Comparison of ENCODE assay signal across 7 cellular contexts in genomic region chrX:129360175-129360574, GRCh38.
DNase-seq lines count a peak whose midpoint lies in the region; ATAC-seq, FAIRE-seq and TF ChIP-seq lines count a peak whose summit lies in the region.

No MANE protein-coding gene starts in this region.

- no peak for TF ChIP-seq POLR2A in adrenal gland (IDR thresholded peaks at IDR 0.05)

- TF ChIP-seq CTCF in Panc1 (IDR thresholded peaks at IDR 0.05) = peak; percentile 79
- peak; percentile 36 to 68 (median 58) for TF ChIP-seq CTCF in adrenal gland (IDR thresholded peaks at IDR 0.05)

- H3K27ac ChIP-seq in Panc1 (ENCODE audit: low read length) (no peak overlapping the region), adrenal gland (no peak overlapping the region)

- no TSS peak for BruUV-seq in Panc1 (replicated peaks; lab: Mats Ljungman, UMichigan)

- WGBS in adrenal gland, 4 donors = 22 to 40% (median 30%) methylated on average over 4 to 5 of the region's 5 CpGs

- FAIRE-seq in G401.6 (lab: Jason Lieb, UNC) = peak; percentile 84

- peak; percentile 42 for DNase-seq in Panc1 (ENCODE audit: low read depth, low spot score)
- DNase-seq in adrenal gland = peak; percentile 22 to 69 (median 49)
- DNase-seq in inferior parietal cortex (ENCODE audit: extremely low spot score) = peak; percentile 17
- peak; percentile 1 to 21 (median 7) for DNase-seq in stimulated activated CD4-positive, alpha-beta T cell treated with anti-CD3 and anti-CD28 coated beads, TNF-alpha, amount 100 ng/mL, for 48 hours (ENCODE audit: low read depth in 3 of 3)

- in situ Hi-C loops in Panc1 (cut with HindIII; ENCODE audit: low pct_unique_long_range_greater_than_20kb, low sequenced_read_pairs) = no loop called here

- intact Hi-C loops in Panc1 (cut with micrococcal nuclease; ENCODE audit: unreplicated experiment) = loop anchor here (1.0 to 5.0 kb wide), 2 partner anchors 42 to 553 kb away; no protein-coding TSS in a partner anchor
- intact Hi-C loops in adrenal gland (cut with DNase I) = no loop called here

- ATAC-seq in GM21381 (IDR thresholded peaks at IDR 0.05; ENCODE audit: unreplicated experiment) = peak; percentile 66
- peak; percentile 79 for ATAC-seq in HG03575 (IDR thresholded peaks at IDR 0.05; ENCODE audit: extremely low read depth, insufficient number of reproducible peaks, low FRiP score, unreplicated experiment)
- peak; percentile 94 for ATAC-seq in Panc1

- no peaks in the 10 kb centered on the region for H3K27me3 ChIP-seq in Panc1 (ENCODE audit: control insufficient read depth, insufficient read depth, low read length)
- no peaks in the 10 kb centered on the region for H3K27me3 ChIP-seq in adrenal gland

- H3K36me3 ChIP-seq in Panc1 (ENCODE audit: control insufficient read depth, insufficient read depth, low read length) (no peaks in the 10 kb centered on the region), adrenal gland (replicated peaks in 1 of 2) (no peaks in the 10 kb centered on the region)

- H3K4me3 ChIP-seq in Panc1 (ENCODE audit: low read depth in 2 of 2, low read length in 2 of 2) (no peak overlapping the region), adrenal gland (no peak overlapping the region)

- H3K4me1 ChIP-seq in Panc1 (ENCODE audit: control insufficient read depth, insufficient read depth, low read length) (no peaks in the 10 kb centered on the region), adrenal gland (replicated peaks in 1 of 2) (no peaks in the 10 kb centered on the region)

- no peaks in the 10 kb centered on the region for H3K9me3 ChIP-seq in Panc1 (ENCODE audit: control insufficient read depth, insufficient read depth, low read depth, low read length)
- no peaks in the 10 kb centered on the region for H3K9me3 ChIP-seq in adrenal gland (replicated peaks in 1 of 3)

- CTCF ChIA-PET in Panc1 (lab: Charles Lee) = no interaction called here

- POLR2A ChIA-PET in Panc1 (lab: Charles Lee) = no interaction called here
